In the genomic region with DNA sequence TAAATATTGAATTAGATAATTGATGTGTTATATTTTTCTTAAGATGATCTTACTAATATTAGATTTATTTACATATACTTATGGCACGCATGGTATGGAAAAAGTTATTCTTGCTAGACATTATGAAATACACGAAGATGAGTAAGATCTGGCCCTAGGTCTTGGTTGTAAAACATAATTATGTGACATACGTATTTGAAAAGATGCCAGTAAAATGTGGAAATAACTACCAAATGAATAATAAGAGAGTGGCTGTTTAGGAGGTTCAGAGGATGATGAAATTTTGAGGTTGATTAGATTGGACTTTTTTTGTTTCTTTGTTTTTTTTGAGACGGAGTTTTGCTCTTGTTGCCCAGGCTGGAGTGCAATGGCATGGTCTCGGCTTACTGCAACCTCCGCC, we compare ENCODE assay signal across 16 cellular contexts. TPM values are rescaled to one million over a fixed set of nuclear protein-coding genes. Genes with fewer than 3 reads are reported as not detected.
A peak's percentile ranks its signal among the peaks of the same experiment; 100 is the strongest.
DNase-seq lines count a peak whose midpoint lies in the region; ATAC-seq and TF ChIP-seq lines count a peak whose summit lies in the region.
"Had no signal": no experiment of that assay in that cellular context is flagged by ENCODE, and none has a peak within 500 bp of the region (broad histone marks: within the 10 kb centered on the region; RNA-seq: fewer than 3 reads in every experiment).

No MANE protein-coding gene starts in this region.

- no peak for TF ChIP-seq CTCF in CD14-positive monocyte (IDR thresholded peaks at IDR 0.05)
- TF ChIP-seq CTCF in NB4 (IDR thresholded peaks at IDR 0.05; ENCODE audit: low read depth, low read length), result no peak

- intact Hi-C loops in CD14-positive monocyte (cut with micrococcal nuclease), result no loop called here

- TF ChIP-seq POLR2A in NB4 (IDR thresholded peaks at IDR 0.05; ENCODE audit: extremely low read depth, insufficient read length), result no peak

- H3K4me1 Mint-ChIP-seq in CD14-positive monocyte (peaks cover 12% of the 10 kb centered on the region), memory B cell (no peaks in the 10 kb centered on the region)

- ATAC-seq in memory B cell (ENCODE audit: low read depth), result no peak
- no peak for ATAC-seq in HG02642 (IDR thresholded peaks at IDR 0.05; ENCODE audit: poor library complexity, unreplicated experiment)
- ATAC-seq: activated naive CD4-positive, alpha-beta T cell treated with anti-CD3 and anti-CD28 coated beads, Interleukin-2, amount 50 U/mL, for 72 hours; left lung; natural killer cell treated with Interleukin-12 subunit alpha and Interleukin-12 subunit beta and Interleukin-15 and Interleukin-18, amount 100 ng/mL, for 72 hours had no signal

- H3K27me3 Mint-ChIP-seq in CD14-positive monocyte (ENCODE audit: low read depth in 3 of 3) (peaks cover 0 to 1% (median 1%) of the 10 kb centered on the region in 3 donors), memory B cell (no peaks in the 10 kb centered on the region)
- H3K27me3 Mint-ChIP-seq: CD4-positive, alpha-beta T cell; natural killer cell treated with Interleukin-12 subunit alpha and Interleukin-12 subunit beta and Interleukin-15 and Interleukin-18, amount 100 ng/mL, for 72 hours had no signal

- H3K27ac Mint-ChIP-seq in CD14-positive monocyte, result peak overlapping the region; percentile 55 to 83 (median 71)
- peak overlapping the region; percentile 7 for H3K27ac Mint-ChIP-seq in memory B cell
- H3K27ac Mint-ChIP-seq: activated naive CD4-positive, alpha-beta T cell treated with anti-CD3 and anti-CD28 coated beads, Interleukin-2, amount 50 U/mL, for 72 hours; CD4-positive, alpha-beta T cell; natural killer cell treated with Interleukin-12 subunit alpha and Interleukin-12 subunit beta and Interleukin-15 and Interleukin-18, amount 100 ng/mL, for 72 hours had no signal

- H3K4me3 ChIP-seq in NB4 (ENCODE audit: low read depth, low read length), result no peak overlapping the region
- H3K4me3 ChIP-seq: left lung, thyroid gland had no signal

- H3K36me3 Mint-ChIP-seq in CD14-positive monocyte (peaks cover 14 to 21% of the 10 kb centered on the region in 2 donors), memory B cell (peaks cover 5% of the 10 kb centered on the region)
- H3K36me3 Mint-ChIP-seq: activated naive CD4-positive, alpha-beta T cell treated with anti-CD3 and anti-CD28 coated beads, Interleukin-2, amount 50 U/mL, for 72 hours; natural killer cell treated with Interleukin-12 subunit alpha and Interleukin-12 subunit beta and Interleukin-15 and Interleukin-18, amount 100 ng/mL, for 72 hours had no signal

- H3K9me3 Mint-ChIP-seq in CD14-positive monocyte (no peaks in the 10 kb centered on the region), memory B cell (no peaks in the 10 kb centered on the region)
- H3K9me3 Mint-ChIP-seq: activated naive CD4-positive, alpha-beta T cell treated with anti-CD3 and anti-CD28 coated beads, Interleukin-2, amount 50 U/mL, for 72 hours; CD4-positive, alpha-beta T cell; natural killer cell treated with Interleukin-12 subunit alpha and Interleukin-12 subunit beta and Interleukin-15 and Interleukin-18, amount 100 ng/mL, for 72 hours had no signal

- H3K4me3 Mint-ChIP-seq in CD14-positive monocyte, result peak overlapping the region; percentile 3 to 53
- no peak overlapping the region for H3K4me3 Mint-ChIP-seq in memory B cell
- H3K4me3 Mint-ChIP-seq: CD4-positive, alpha-beta T cell; natural killer cell treated with Interleukin-12 subunit alpha and Interleukin-12 subunit beta and Interleukin-15 and Interleukin-18, amount 100 ng/mL, for 72 hours had no signal

- DNase-seq in CD14-positive monocyte (ENCODE audit: low spot score) (no peak), NB4 (ENCODE audit: low read depth) (peak; percentile 51), brain pericyte (ENCODE audit: low read depth, low spot score) (peak; percentile 5), memory B cell (ENCODE audit: low spot score in 2 of 2) (no peak), NCI-H82 (lab: John Stamatoyannopoulos, UW) (no peak)
- no peak for DNase-seq in activated CD4-positive, CD25-positive, alpha-beta regulatory T cell treated with anti-CD3 and anti-CD28 coated beads, Interleukin-2, amount 50 U/mL, for 72 hours
- no peak for DNase-seq in stimulated activated CD4-positive, alpha-beta T cell treated with anti-CD3 and anti-CD28 coated beads, Interleukin-15, amount 100 ng/mL, for 24 hours
- DNase-seq: activated CD8-positive, alpha-beta memory T cell treated with anti-CD3 and anti-CD28 coated beads, Interleukin-2, amount 50 U/mL, for 4 hours; CD4-positive, alpha-beta T cell; hypothalamus; left lung; stimulated activated CD8-positive, alpha-beta memory T cell treated with anti-CD3 and anti-CD28 coated beads, Interleukin-4, amount 100 ng/mL, for 48 hours; thyroid gland had no signal

RNA-seq across cellular contexts. Expression of a gene that starts 41.4 kb away (rescaled TPM):
- 1 to 10 TPM in 1 of 2 donors, under 1 TPM in 1; 0.66 to 1.6 TPM for polyA plus RNA-seq in CD14-positive monocyte

RNA-seq across cellular contexts. Expression of a gene that starts 42.8 kb away (rescaled TPM):
- polyA plus RNA-seq in CD14-positive monocyte, result 10 to 100 TPM; 42.5 to 50.3 TPM

Comparison
In these comparisons a context has a peak if more than half of its experiments do, and no peak if none do; other contexts are left out.
1. DNase-seq: peak in NB4 (single experiment) and brain pericyte (single experiment); none in CD14-positive monocyte (single experiment), memory B cell (0 of 2), NCI-H82 (single experiment), activated CD4-positive, CD25-positive, alpha-beta regulatory T cell treated with anti-CD3 and anti-CD28 coated beads, Interleukin-2, amount 50 U/mL, for 72 hours (single experiment) and stimulated activated CD4-positive, alpha-beta T cell treated with anti-CD3 and anti-CD28 coated beads, Interleukin-15, amount 100 ng/mL, for 24 hours (single experiment).